ENCODE assay signal across 14 cellular contexts in genomic region chr9:137135154-137135553, GRCh38. TPM values are rescaled to one million over a fixed set of nuclear protein-coding genes. Genes with fewer than 3 reads are reported as not detected.
"Had no signal": no experiment of that assay in that cellular context is flagged by ENCODE, and none has a peak within 500 bp of the region (broad histone marks: within the 10 kb centered on the region; RNA-seq: fewer than 3 reads in every experiment).

No MANE protein-coding gene starts in this region.

RNA-seq across cellular contexts. Expression of gene GRIN1, which starts 3.8 kb away (rescaled TPM):
- total RNA-seq: subcutaneous adipose tissue, thoracic aorta, thyroid gland, uterus had no signal

RNA-seq across cellular contexts. Expression of gene LRRC26, which starts 34.7 kb away (rescaled TPM):
- total RNA-seq: subcutaneous adipose tissue, thoracic aorta, thyroid gland, tibial nerve, upper lobe of right lung, ureter, urinary bladder, vagina had no signal
- polyA plus RNA-seq: urinary bladder had no signal

RNA-seq across cellular contexts. Expression of gene TMEM210, which starts 36.7 kb away (rescaled TPM):
- total RNA-seq: stomach, subcutaneous adipose tissue, suprapubic skin, temporal lobe, thoracic aorta, thyroid gland, tibial nerve, transverse colon, upper lobe of left lung, upper lobe of right lung, ureter, urinary bladder, uterus, vagina had no signal
- polyA plus RNA-seq: stomach, urinary bladder had no signal
